ENCODE assay signal across 8 cellular contexts in the genomic region with DNA sequence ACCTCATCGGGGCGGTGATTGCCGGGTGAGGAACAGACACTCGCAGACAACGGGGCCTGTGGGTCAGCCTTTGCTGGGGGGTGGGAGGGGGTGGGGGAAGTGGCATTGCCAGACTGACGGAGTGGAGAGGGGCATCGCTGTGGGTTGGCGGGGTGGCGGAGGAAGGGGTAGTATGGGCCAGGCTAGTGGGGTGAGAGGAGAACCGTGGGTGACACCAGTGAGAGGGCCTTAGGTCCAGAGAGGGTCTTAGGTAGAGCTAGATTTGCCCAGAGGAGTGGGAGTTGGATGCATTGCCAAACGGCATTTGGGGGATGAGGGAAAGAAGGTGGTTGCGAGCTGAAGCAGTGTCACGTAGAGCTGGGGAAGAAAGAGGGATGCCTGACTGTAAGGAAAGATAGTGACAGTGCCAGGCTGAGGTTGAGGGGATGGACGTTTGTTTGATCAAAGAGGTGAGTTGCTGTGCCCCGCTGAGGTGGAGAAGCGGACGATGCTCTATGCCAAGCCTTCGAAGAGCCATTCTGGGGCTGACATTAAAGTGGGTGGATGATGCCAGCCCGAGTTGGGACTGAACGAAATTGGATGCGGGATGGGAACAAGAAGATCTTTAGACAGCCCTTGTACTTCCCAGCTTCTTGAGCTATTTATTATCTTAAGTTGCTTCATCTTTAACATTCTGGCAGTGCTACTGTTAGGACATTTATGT. TPM values are rescaled to one million over a fixed set of nuclear protein-coding genes. Genes with fewer than 3 reads are reported as not detected.
DNase-seq lines count a peak whose midpoint lies in the region; ATAC-seq and TF ChIP-seq lines count a peak whose summit lies in the region.

No MANE protein-coding gene starts in this region.

- TF ChIP-seq POLR2A in esophagus muscularis mucosa (IDR thresholded peaks at IDR 0.05; ENCODE audit: low read depth): no peak
- no peak for TF ChIP-seq POLR2A in prostate gland (IDR thresholded peaks at IDR 0.05)

- H3K27ac ChIP-seq in SJCRH30: peak overlapping the region; percentile 59
- H3K27ac ChIP-seq in esophagus muscularis mucosa (replicated peaks in 1 of 4): peak overlapping the region; percentile 90 to 98 (median 92)
- peak overlapping the region; percentile 79 to 80 for H3K27ac ChIP-seq in prostate gland

- H3K4me3 ChIP-seq in GM12864 (ENCODE audit: low read depth, low read length) (peak overlapping the region; percentile 73), SJCRH30 (peak overlapping the region; percentile 81), esophagus muscularis mucosa (peak overlapping the region; percentile 69 to 97 (median 91)), prostate gland (peak overlapping the region; percentile 59 to 76)

- no peak for ATAC-seq in GM19395 (IDR thresholded peaks at IDR 0.05; ENCODE audit: unreplicated experiment)
- ATAC-seq in GM18498 (IDR thresholded peaks at IDR 0.05; ENCODE audit: unreplicated experiment): no peak
- no peak for ATAC-seq in activated CD4-positive, CD25-positive, alpha-beta regulatory T cell treated with anti-CD3 and anti-CD28 coated beads, Interleukin-2, amount 50 U/mL, for 24 hours
- ATAC-seq in HG02973 (IDR thresholded peaks at IDR 0.05; ENCODE audit: unreplicated experiment): no peak

- peaks cover 5% of the 10 kb centered on the region; the same call in 1 of the 2 replicates for H3K4me1 ChIP-seq in SJCRH30
- peaks cover 28 to 48% (median 35%) of the 10 kb centered on the region in 4 donors for H3K4me1 ChIP-seq in esophagus muscularis mucosa
- H3K4me1 ChIP-seq in prostate gland (replicated peaks): peaks cover 3% of the 10 kb centered on the region

- peaks cover 23% of the 10 kb centered on the region for H3K36me3 ChIP-seq in SJCRH30
- peaks cover 4 to 36% (median 27%) of the 10 kb centered on the region in 4 donors for H3K36me3 ChIP-seq in esophagus muscularis mucosa
- peaks cover 0 to 4% of the 10 kb centered on the region in 2 donors for H3K36me3 ChIP-seq in prostate gland

- H3K9me3 ChIP-seq in SJCRH30 (replicated peaks) (no peaks in the 10 kb centered on the region), esophagus muscularis mucosa (no peaks in the 10 kb centered on the region), prostate gland (no peaks in the 10 kb centered on the region)

- H3K27me3 ChIP-seq in SJCRH30 (no peaks in the 10 kb centered on the region), esophagus muscularis mucosa (no peaks in the 10 kb centered on the region), prostate gland (replicated peaks; ENCODE audit: insufficient read depth) (no peaks in the 10 kb centered on the region)

- intact Hi-C loops in esophagus muscularis mucosa (cut with DNase I): no loop called here
- intact Hi-C loops in prostate gland (cut with DNase I): loop anchor here (10.0 kb wide), 1 partner anchor 214 kb away; a partner anchor contains a TSS

- WGBS in esophagus muscularis mucosa: 12% methylated on average over 18 of the region's 21 CpGs
- WGBS in prostate gland: 6% methylated on average over 21 of the region's 21 CpGs

- no peak for TF ChIP-seq CTCF in GM12864 (IDR thresholded peaks at IDR 0.05; ENCODE audit: low read depth, low read length, missing control alignments)
- TF ChIP-seq CTCF in esophagus muscularis mucosa (IDR thresholded peaks at IDR 0.05): no peak
- no peak for TF ChIP-seq CTCF in prostate gland (IDR thresholded peaks at IDR 0.05)

- DNase-seq in GM12864 (ENCODE audit: low read depth) (no peak), SJCRH30 (no peak), esophagus muscularis mucosa (ENCODE audit: extremely low spot score) (no peak), prostate gland (ENCODE audit: low spot score) (no peak)

- TF ChIP-seq EP300 in esophagus muscularis mucosa (IDR thresholded peaks at IDR 0.05): no peak

RNA-seq across cellular contexts. Expression of a gene that starts 0.6 kb away (rescaled TPM):
- 79.4 and 80.1 TPM in 2 replicates for total RNA-seq in SJCRH30 (2014; rRNA removed; shearing (Covaris generic))
- total RNA-seq in esophagus muscularis mucosa: 10 to 100 TPM; 22.9 to 42.1 (median 25.0) TPM
- total RNA-seq in prostate gland: 10 to 100 TPM; 34.9 to 42.5 TPM

RNA-seq across cellular contexts. Expression of a gene that starts 4.0 kb away (rescaled TPM):
- total RNA-seq in SJCRH30 (2014; rRNA removed; shearing (Covaris generic)): 19.1 and 19.3 TPM in 2 replicates
- 10 to 100 TPM in 3 of 4 donors, 1 to 10 TPM in 1; 9.9 to 13.2 (median 11.5) TPM for total RNA-seq in esophagus muscularis mucosa
- 10 to 100 TPM; 10.4 to 26.0 TPM for total RNA-seq in prostate gland

RNA-seq across cellular contexts. Expression of a gene that starts 26.9 kb away (rescaled TPM):
- total RNA-seq in SJCRH30 (2014; rRNA removed; shearing (Covaris generic)): 0.56 and 0.87 TPM in 2 replicates
- 1 to 10 TPM in 3 of 4 donors, under 1 TPM in 1; 0.32 to 2.1 (median 1.6) TPM for total RNA-seq in esophagus muscularis mucosa
- 1 to 10 TPM; 1.0 to 1.1 TPM for total RNA-seq in prostate gland

RNA-seq across cellular contexts. Expression of a gene that starts 41.8 kb away (rescaled TPM):
- total RNA-seq in SJCRH30 (2014; rRNA removed; shearing (Covaris generic)): not detected in 2 replicates
- total RNA-seq in esophagus muscularis mucosa: not detected
- total RNA-seq in prostate gland: not detected
